8 cellular contexts compared by ENCODE assay signal in the genomic region with DNA sequence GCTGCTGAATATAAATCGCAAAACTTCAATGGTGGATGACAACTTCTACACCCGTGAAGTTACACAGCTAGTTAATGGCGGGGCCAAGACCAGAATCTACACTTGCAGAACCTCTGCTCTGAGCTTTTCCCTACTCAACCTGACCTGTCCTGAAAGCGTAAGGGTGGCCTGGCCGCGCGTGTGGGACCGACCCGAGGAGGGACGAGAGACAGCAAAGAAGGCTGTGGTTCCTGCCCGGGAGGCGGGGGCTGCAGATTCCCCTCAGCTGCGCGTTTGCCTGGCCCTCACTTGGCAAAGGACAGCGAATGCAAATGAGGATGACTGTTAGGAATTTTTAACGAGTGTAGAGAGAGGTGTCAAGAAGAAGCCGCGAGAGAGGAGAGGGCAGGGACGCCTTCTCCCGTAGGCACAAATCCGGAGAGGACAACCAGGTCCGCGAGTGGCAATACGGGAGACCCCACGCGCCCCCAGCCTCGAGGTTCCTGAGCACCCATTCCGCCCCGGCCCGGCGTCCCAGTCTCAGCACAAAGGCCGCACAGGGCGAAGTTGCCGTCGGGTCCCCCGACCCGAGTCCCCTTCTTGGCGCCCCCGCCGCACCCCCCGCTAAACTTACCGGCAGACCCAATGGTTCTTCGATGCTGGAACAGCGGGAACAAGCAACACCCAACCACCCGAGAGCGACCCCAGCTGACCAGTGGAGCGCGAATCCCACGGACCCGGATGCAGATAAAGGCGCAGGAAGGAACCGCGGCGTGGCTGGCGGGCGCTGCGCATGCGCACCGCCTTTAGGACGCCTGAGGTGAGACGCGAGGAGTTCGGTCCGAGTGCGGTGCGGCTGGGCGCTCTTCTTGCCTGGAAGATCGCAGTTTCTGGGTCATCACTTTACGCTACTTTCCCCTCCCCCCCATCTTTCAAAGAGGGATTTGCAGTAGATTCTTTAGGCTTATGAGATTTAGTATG. TPM values are rescaled to one million over a fixed set of nuclear protein-coding genes. Genes with fewer than 3 reads are reported as not detected.
A peak's percentile ranks its signal among the peaks of the same experiment; 100 is the strongest.
DNase-seq lines count a peak whose midpoint lies in the region; ATAC-seq, FAIRE-seq and TF ChIP-seq lines count a peak whose summit lies in the region.

A gene (minus strand): TSS at position 696 of the 960 bp plus-strand sequence. CDS start 4,349 bp downstream, outside the sequence.

- H3K9ac ChIP-seq in astrocyte (ENCODE audit: low read length) = peak within 1 kb of the TSS; percentile 87

- H2AFZ ChIP-seq in astrocyte (ENCODE audit: low read depth, low read length) = peak within 1 kb of the TSS; percentile 87
- H2AFZ ChIP-seq in hepatocyte = peak within 1 kb of the TSS; percentile 99

- DNase-seq in NCI-H1694 (lab: John Stamatoyannopoulos, UW) = peak; percentile 69
- peak; percentile 80 for DNase-seq in T-helper 2 cell treated with Interferon-gamma antibody and Interleukin-4, amounts not matched to agents 5 μg/mL and 100 μg/mL, for 36 hours (ENCODE audit: low spot score)
- DNase-seq in astrocyte (ENCODE audit: low read depth) = peak; percentile 82
- peak; percentile 95 for DNase-seq in hepatocyte (ENCODE audit: low spot score)
- DNase-seq in renal cortical epithelial cell (ENCODE audit: low read depth) = peak; percentile 67
- no peak for DNase-seq in AML-193 (lab: John Stamatoyannopoulos, UW)

- H3K9me3 Mint-ChIP-seq in T-helper 2 cell treated with Interferon-gamma antibody and Interleukin-4, amounts not matched to agents 5 μg/mL and 100 μg/mL, for 36 hours = no peaks in the 10 kb centered on the region
- no peaks in the 10 kb centered on the region for H3K9me3 Mint-ChIP-seq in astrocyte (ENCODE audit: unreplicated experiment)

- no peak for FAIRE-seq in astrocyte (lab: Jason Lieb, UNC)

- H3K4me1 Mint-ChIP-seq in T-helper 2 cell treated with Interferon-gamma antibody and Interleukin-4, amounts not matched to agents 5 μg/mL and 100 μg/mL, for 36 hours (ENCODE audit: low read depth) = peaks cover 24% of the 10 kb centered on the region
- peaks cover 4% of the 10 kb centered on the region for H3K4me1 Mint-ChIP-seq in astrocyte (ENCODE audit: low read depth, unreplicated experiment)

- no peaks in the 10 kb centered on the region for H3K9me2 ChIP-seq in hepatocyte (replicated peaks; ENCODE audit: insufficient read depth)

- H3K36me3 Mint-ChIP-seq in T-helper 2 cell treated with Interferon-gamma antibody and Interleukin-4, amounts not matched to agents 5 μg/mL and 100 μg/mL, for 36 hours (ENCODE audit: low read depth) = peaks cover 2% of the 10 kb centered on the region
- H3K36me3 Mint-ChIP-seq in astrocyte (ENCODE audit: low read depth, unreplicated experiment) = no peaks in the 10 kb centered on the region

- H3K4me2 ChIP-seq in astrocyte (ENCODE audit: low read length) = peak within 1 kb of the TSS; percentile 97
- peak within 1 kb of the TSS; percentile 83 for H3K4me2 ChIP-seq in hepatocyte

- H3K4me3 Mint-ChIP-seq in T-helper 2 cell treated with Interferon-gamma antibody and Interleukin-4, amounts not matched to agents 5 μg/mL and 100 μg/mL, for 36 hours = peak within 1 kb of the TSS; percentile 86
- H3K4me3 Mint-ChIP-seq in astrocyte (ENCODE audit: unreplicated experiment) = peak within 1 kb of the TSS; percentile 97

- H3K27ac ChIP-seq in astrocyte (ENCODE audit: low read depth, low read length) (peak within 1 kb of the TSS; percentile 62), hepatocyte (peak within 1 kb of the TSS; percentile 79)

- H3K9me3 ChIP-seq in astrocyte (ENCODE audit: insufficient read depth, low read depth, low read length) (no peaks in the 10 kb centered on the region), hepatocyte (ENCODE audit: low read depth) (no peaks in the 10 kb centered on the region)

- H3K4me3 ChIP-seq in astrocyte (ENCODE audit: insufficient read depth, low read depth, low read length) (peak within 1 kb of the TSS; percentile 87), hepatocyte (peak within 1 kb of the TSS; percentile 80)

- H3K79me2 ChIP-seq in astrocyte (ENCODE audit: insufficient read depth, low read length) = peaks cover 50% of the 10 kb centered on the region
- H3K79me2 ChIP-seq in hepatocyte = peaks cover 38% of the 10 kb centered on the region

- ATAC-seq in GM18499 (IDR thresholded peaks at IDR 0.05; ENCODE audit: insufficient read depth, unreplicated experiment) (peak; percentile 71), HG02885 (IDR thresholded peaks at IDR 0.05; ENCODE audit: poor library complexity, unreplicated experiment) (peak; percentile 92)

- under 1% methylated on average over 50 of the region's 69 CpGs for WGBS in hepatocyte (ENCODE audit: low lambda C conversion rate, missing lambda C conversion rate)

- H3K4me1 ChIP-seq in astrocyte (ENCODE audit: insufficient read depth, low read length) = no peaks in the 10 kb centered on the region
- H3K4me1 ChIP-seq in hepatocyte (ENCODE audit: insufficient read depth) = peaks cover 3% of the 10 kb centered on the region

- H4K20me1 ChIP-seq in astrocyte (ENCODE audit: insufficient read depth, low read length) (peaks cover 16% of the 10 kb centered on the region), hepatocyte (ENCODE audit: insufficient read depth, poor library complexity, severe bottlenecking) (no peaks in the 10 kb centered on the region)

- H3K27me3 Mint-ChIP-seq in T-helper 2 cell treated with Interferon-gamma antibody and Interleukin-4, amounts not matched to agents 5 μg/mL and 100 μg/mL, for 36 hours (ENCODE audit: low read depth) = peaks cover 7% of the 10 kb centered on the region
- no peaks in the 10 kb centered on the region for H3K27me3 Mint-ChIP-seq in astrocyte (ENCODE audit: low read depth, unreplicated experiment)

- no peak for TF ChIP-seq CTCF in astrocyte (IDR thresholded peaks at IDR 0.05; ENCODE audit: insufficient read depth, low read depth, low read length)
- peak; percentile 30 for TF ChIP-seq CTCF in hepatocyte (IDR thresholded peaks at IDR 0.05; ENCODE audit: poor library complexity)

- H3K36me3 ChIP-seq in astrocyte (ENCODE audit: insufficient read depth, low read length) (no peaks in the 10 kb centered on the region), hepatocyte (replicated peaks; ENCODE audit: insufficient read depth, low read depth) (no peaks in the 10 kb centered on the region)

- H3K27me3 ChIP-seq in astrocyte (ENCODE audit: insufficient read depth, low read length) (no peaks in the 10 kb centered on the region), hepatocyte (peaks cover 5% of the 10 kb centered on the region)

- peak within 1 kb of the TSS; percentile 86 for H3K27ac Mint-ChIP-seq in T-helper 2 cell treated with Interferon-gamma antibody and Interleukin-4, amounts not matched to agents 5 μg/mL and 100 μg/mL, for 36 hours
- peak within 1 kb of the TSS; percentile 55 for H3K27ac Mint-ChIP-seq in astrocyte (ENCODE audit: unreplicated experiment)

RNA-seq across cellular contexts. Expression of the gene that starts here (rescaled TPM):
- total RNA-seq in astrocyte = 12.2 and 12.8 TPM in 2 replicates
- total RNA-seq in hepatocyte = 20.3 and 22.4 TPM in 2 replicates
- 8.8 and 10.5 TPM in 2 replicates for polyA plus RNA-seq in hepatocyte
- total RNA-seq in renal cortical epithelial cell = 13.1 and 20.1 TPM in 2 replicates

Comparison
In these comparisons a context has a peak if more than half of its experiments do, and no peak if none do; other contexts are left out.
1. DNase-seq: peak in NCI-H1694 (single experiment), T-helper 2 cell treated with Interferon-gamma antibody and Interleukin-4, amounts not matched to agents 5 μg/mL and 100 μg/mL, for 36 hours (single experiment), astrocyte (single experiment), hepatocyte (single experiment) and renal cortical epithelial cell (single experiment); none in AML-193 (0 of 2).